ENCODE assay signal across 7 cellular contexts in genomic region chr6:108432143-108432542, GRCh38.
"Had no signal": no experiment of that assay in that cellular context is flagged by ENCODE, and none has a peak within 500 bp of the region (broad histone marks: within the 10 kb centered on the region; RNA-seq: fewer than 3 reads in every experiment).

No MANE protein-coding gene starts in this region.

- H3K4me3 ChIP-seq: GM12878 had no signal

- ATAC-seq: GM12878 had no signal

- FAIRE-seq: G401.6, GM12878, GM12891, GM12892, GM18507, GM19239 had no signal

- DNase-seq: GDM1 had no signal
